8 cellular contexts compared by ENCODE assay signal in the genomic region with DNA sequence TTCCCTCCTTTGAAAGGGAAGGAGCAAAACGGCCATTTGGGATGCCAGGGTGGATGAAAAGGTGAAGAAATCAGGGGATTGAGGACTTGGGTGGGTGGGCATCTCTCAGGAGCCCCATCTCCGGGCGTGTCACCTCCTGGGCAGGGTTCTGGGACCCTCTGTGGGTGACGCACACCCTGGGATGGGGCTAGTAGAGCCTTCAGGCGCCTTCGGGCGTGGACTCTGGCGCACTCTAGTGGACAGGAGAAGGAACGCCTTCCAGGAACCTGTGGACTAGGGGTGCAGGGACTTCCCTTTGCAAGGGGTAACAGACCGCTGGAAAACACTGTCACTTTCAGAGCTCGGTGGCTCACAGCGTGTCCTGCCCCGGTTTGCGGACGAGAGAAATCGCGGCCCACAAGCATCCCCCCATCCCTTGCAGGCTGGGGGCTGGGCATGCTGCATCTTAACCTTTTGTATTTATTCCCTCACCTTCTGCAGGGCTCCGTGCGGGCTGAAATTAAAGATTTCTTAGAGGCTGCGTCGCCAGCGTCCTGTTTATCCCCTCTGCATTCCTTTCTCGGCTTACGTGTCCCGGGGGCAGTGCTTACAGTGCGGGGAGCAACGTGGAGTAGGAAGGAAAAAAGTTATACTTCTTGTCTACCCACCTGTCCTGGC. TPM values are rescaled to one million over a fixed set of nuclear protein-coding genes. Genes with fewer than 3 reads are reported as not detected.
DNase-seq lines count a peak whose midpoint lies in the region; ATAC-seq and TF ChIP-seq lines count a peak whose summit lies in the region.

No MANE protein-coding gene starts in this region.

- no peak for TF ChIP-seq EP300 in gastroesophageal sphincter (IDR thresholded peaks at IDR 0.05)

- no peak overlapping the region for H3K4me3 ChIP-seq in gastroesophageal sphincter

- DNase-seq in EL (peak; percentile 70), Kasumi-1 (lab: John Stamatoyannopoulos, UW) (peak; percentile 53 to 64), RPMI7951 (ENCODE audit: low read depth) (peak; percentile 67), osteocyte (ENCODE audit: extremely low spot score, unreplicated experiment) (peak; percentile 88)

- H3K9me3 ChIP-seq in gastroesophageal sphincter = no peaks in the 10 kb centered on the region

- peak overlapping the region; percentile 27 for H3K4me3 Mint-ChIP-seq in activated T-helper 17 cell treated with anti-CD3 and anti-CD28 coated beads, Interleukin-2, amount 50 U/mL, for 72 hours
- H3K4me3 Mint-ChIP-seq in osteocyte (ENCODE audit: unreplicated experiment) = no peak overlapping the region

- peak; percentile 61 for ATAC-seq in activated T-helper 17 cell treated with anti-CD3 and anti-CD28 coated beads, Interleukin-2, amount 50 U/mL, for 72 hours (replicated peaks)
- ATAC-seq in gastroesophageal sphincter (peak; percentile 66), HG03108 (IDR thresholded peaks at IDR 0.05; ENCODE audit: unreplicated experiment) (no peak), GM18498 (IDR thresholded peaks at IDR 0.05; ENCODE audit: unreplicated experiment) (no peak)

- 3 to 4% methylated on average over 5 to 24 of the region's 27 CpGs for WGBS in gastroesophageal sphincter (ENCODE audit: low coverage in 1 of 2), 2 donors

- H3K27me3 ChIP-seq in gastroesophageal sphincter = peaks cover 10% of the 10 kb centered on the region

- H3K27ac ChIP-seq in gastroesophageal sphincter = no peak overlapping the region

- no peaks in the 10 kb centered on the region for H3K9me3 Mint-ChIP-seq in activated T-helper 17 cell treated with anti-CD3 and anti-CD28 coated beads, Interleukin-2, amount 50 U/mL, for 72 hours
- peaks cover 5% of the 10 kb centered on the region for H3K9me3 Mint-ChIP-seq in osteocyte (ENCODE audit: unreplicated experiment)

- H3K4me1 Mint-ChIP-seq in activated T-helper 17 cell treated with anti-CD3 and anti-CD28 coated beads, Interleukin-2, amount 50 U/mL, for 72 hours = peaks cover 17% of the 10 kb centered on the region
- peaks cover 4% of the 10 kb centered on the region for H3K4me1 Mint-ChIP-seq in osteocyte (ENCODE audit: unreplicated experiment)

- TF ChIP-seq CTCF in gastroesophageal sphincter (IDR thresholded peaks at IDR 0.05) (peak in 3 of 4 experiments; percentile 78 to 96 (median 79)), osteocyte (IDR thresholded peaks at IDR 0.05) (peak; percentile 99)

- H3K27me3 Mint-ChIP-seq in activated T-helper 17 cell treated with anti-CD3 and anti-CD28 coated beads, Interleukin-2, amount 50 U/mL, for 72 hours = no peaks in the 10 kb centered on the region
- H3K27me3 Mint-ChIP-seq in osteocyte (ENCODE audit: unreplicated experiment) = no peaks in the 10 kb centered on the region

- no peak for TF ChIP-seq POLR2A in gastroesophageal sphincter (IDR thresholded peaks at IDR 0.05)

- peak overlapping the region; percentile 71 for H3K27ac Mint-ChIP-seq in activated T-helper 17 cell treated with anti-CD3 and anti-CD28 coated beads, Interleukin-2, amount 50 U/mL, for 72 hours
- no peak overlapping the region for H3K27ac Mint-ChIP-seq in osteocyte (ENCODE audit: unreplicated experiment)

- H3K36me3 ChIP-seq in gastroesophageal sphincter = no peaks in the 10 kb centered on the region

- H3K36me3 Mint-ChIP-seq in activated T-helper 17 cell treated with anti-CD3 and anti-CD28 coated beads, Interleukin-2, amount 50 U/mL, for 72 hours (ENCODE audit: low read depth) = peaks cover 34% of the 10 kb centered on the region
- no peaks in the 10 kb centered on the region for H3K36me3 Mint-ChIP-seq in osteocyte (ENCODE audit: unreplicated experiment)

- peaks cover 0 to 9% (median 0%) of the 10 kb centered on the region in 3 donors for H3K4me1 ChIP-seq in gastroesophageal sphincter

RNA-seq across cellular contexts. Expression of a gene that starts 15.2 kb away (rescaled TPM):
- not detected in 2 replicates for total RNA-seq in RPMI7951 (2014; rRNA removed; shearing (Covaris generic))
- 10 to 100 TPM; 60.6 to 96.8 TPM for total RNA-seq in activated T-helper 17 cell treated with anti-CD3 and anti-CD28 coated beads, Interleukin-2, amount 50 U/mL, for 72 hours
- total RNA-seq in gastroesophageal sphincter (1 to 10 TPM in 2 of 4 donors, under 1 TPM in 2; 0.20 to 1.9 (median 1.1) TPM), osteocyte (not detected in 2 replicates)

RNA-seq across cellular contexts. Expression of a gene that starts 22.4 kb away (rescaled TPM):
- 29.2 and 39.5 TPM in 2 replicates for total RNA-seq in RPMI7951 (2014; rRNA removed; shearing (Covaris generic))
- 10 to 100 TPM; 46.4 to 81.6 TPM for total RNA-seq in activated T-helper 17 cell treated with anti-CD3 and anti-CD28 coated beads, Interleukin-2, amount 50 U/mL, for 72 hours
- total RNA-seq in gastroesophageal sphincter = 10 to 100 TPM; 18.0 to 42.3 (median 29.2) TPM
- 60.6 and 61.9 TPM in 2 replicates for total RNA-seq in osteocyte

RNA-seq across cellular contexts. Expression of a gene that starts 27.5 kb away (rescaled TPM):
- total RNA-seq in RPMI7951 (2014; rRNA removed; shearing (Covaris generic)) = 36.5 and 42.2 TPM in 2 replicates
- total RNA-seq in activated T-helper 17 cell treated with anti-CD3 and anti-CD28 coated beads, Interleukin-2, amount 50 U/mL, for 72 hours = 100 to 1,000 TPM; 202 to 297 TPM
- total RNA-seq in gastroesophageal sphincter = 1 to 10 TPM; 1.2 to 9.3 (median 5.7) TPM
- total RNA-seq in osteocyte = not detected in 2 replicates

Comparison
In these comparisons a context has a peak if more than half of its experiments do, and no peak if none do; other contexts are left out.
1. ATAC-seq: peak in activated T-helper 17 cell treated with anti-CD3 and anti-CD28 coated beads, Interleukin-2, amount 50 U/mL, for 72 hours (single experiment) and gastroesophageal sphincter (single experiment); none in HG03108 (single experiment) and GM18498 (single experiment).
2. RNA of a gene that starts 15.2 kb away (total RNA-seq): 60.6 to 96.8 TPM in activated T-helper 17 cell treated with anti-CD3 and anti-CD28 coated beads, Interleukin-2, amount 50 U/mL, for 72 hours; 0.20 to 1.9 TPM in gastroesophageal sphincter, not detected in RPMI7951 and not detected in osteocyte; every median in the first group is over 10 times any median in the second.
3. Peak in every context shown above with its lines, with median percentiles within 50 percentile points of each other: DNase-seq.